In the genomic region with DNA sequence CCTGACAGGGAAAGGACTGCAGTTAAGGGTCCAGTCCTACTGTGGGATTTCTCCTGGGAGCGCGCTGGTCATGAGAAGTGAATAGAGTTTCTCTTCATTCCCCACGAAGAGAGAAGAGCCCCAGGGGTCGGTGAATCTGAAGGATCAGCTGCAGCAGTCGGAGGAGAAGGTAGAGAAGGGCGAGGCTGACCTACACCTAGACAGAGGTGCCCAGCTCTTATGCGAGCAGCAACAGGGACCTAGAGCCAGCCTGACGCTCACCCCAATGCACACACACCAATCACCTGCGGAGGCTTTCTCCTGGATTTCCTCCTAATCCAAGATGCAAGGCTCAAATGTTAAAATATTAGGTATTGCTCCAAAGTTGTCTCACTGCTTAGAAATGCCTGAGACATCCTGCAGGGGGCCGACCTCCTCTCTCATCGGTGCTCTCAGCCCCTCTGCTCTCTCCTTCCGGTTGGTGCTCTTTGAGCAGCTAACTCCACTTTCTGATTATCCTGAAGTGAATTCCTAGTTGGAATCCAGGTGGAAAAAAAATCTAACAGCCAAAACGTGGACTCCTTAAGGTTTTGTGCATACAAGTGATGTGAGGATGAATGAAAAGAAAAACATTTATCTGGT, we compare ENCODE assay signal across 12 cellular contexts.
A peak's percentile ranks its signal among the peaks of the same experiment; 100 is the strongest.
DNase-seq lines count a peak whose midpoint lies in the region; TF ChIP-seq lines count a peak whose summit lies in the region.
"Had no signal": no experiment of that assay in that cellular context is flagged by ENCODE, and none has a peak within 500 bp of the region (broad histone marks: within the 10 kb centered on the region; RNA-seq: fewer than 3 reads in every experiment).

No MANE protein-coding gene starts in this region.

- no peaks in the 10 kb centered on the region for H3K36me3 ChIP-seq in H7 (replicated peaks; ENCODE audit: control insufficient read depth, insufficient read depth, low read length)
- no peaks in the 10 kb centered on the region for H3K36me3 ChIP-seq in tibial nerve
- H3K36me3 ChIP-seq in effector memory CD4-positive, alpha-beta T cell (ENCODE audit: control insufficient read depth, insufficient read depth, low read length) = no peaks in the 10 kb centered on the region
- H3K36me3 ChIP-seq: right lobe of liver had no signal

- POLR2A ChIA-PET in AG04450 (lab: Yijun Ruan, JAX) = no interaction called here

- CTCF ChIA-PET in AG04450 (lab: Charles Lee) = interaction anchor here (0.6 kb wide), 1 partner anchor 177 kb away, joined by 3 read pairs; no protein-coding TSS in a partner anchor

- peaks cover 0 to 11% (median 3%) of the 10 kb centered on the region in 4 donors for H3K4me1 ChIP-seq in tibial nerve
- H3K4me1 ChIP-seq in effector memory CD4-positive, alpha-beta T cell (ENCODE audit: control insufficient read depth, insufficient read depth, low read length, poor library complexity, severe bottlenecking) = no peaks in the 10 kb centered on the region
- H3K4me1 ChIP-seq: right lobe of liver had no signal

- no peaks in the 10 kb centered on the region for H3K27me3 ChIP-seq in AG04450 (ENCODE audit: control insufficient read depth, insufficient read depth, low read length)
- H3K27me3 ChIP-seq in H7 (ENCODE audit: control insufficient read depth, insufficient read depth, low read length) = no peaks in the 10 kb centered on the region; the same call in 1 of the 2 replicates
- no peaks in the 10 kb centered on the region for H3K27me3 ChIP-seq in tibial nerve
- H3K27me3 ChIP-seq in effector memory CD4-positive, alpha-beta T cell (replicated peaks; ENCODE audit: control insufficient read depth, insufficient read depth, low read length, poor library complexity, severe bottlenecking) = no peaks in the 10 kb centered on the region
- H3K27me3 ChIP-seq: right lobe of liver had no signal

- no peak for TF ChIP-seq POLR2A in tibial nerve (IDR thresholded peaks at IDR 0.05)

- DNase-seq in AG04450 (ENCODE audit: low read depth, low spot score) (no peak), H7 (peak; percentile 23), RPMI8226 (peak; percentile 31), fibroblast of villous mesenchyme (ENCODE audit: low read depth) (no peak), tibial nerve (ENCODE audit: low spot score in 2 of 2) (no peak), NCI-H524 treated with DMSO at 0.1 percent for 48 hours (lab: John Stamatoyannopoulos, UW) (no peak), HK-2 (ENCODE audit: unreplicated experiment) (no peak)
- DNase-seq in effector memory CD4-positive, alpha-beta T cell = no peak
- DNase-seq: activated T-cell treated with anti-CD3 and anti-CD28 coated beads, Interleukin-2, amount 50 U/mL, for 4 hours; CD4-positive, CD25-positive, alpha-beta regulatory T cell; cerebellar nuclear complex; right lobe of liver had no signal

- H3K4me3 ChIP-seq in AG04450 (ENCODE audit: low read depth, low read length) (no peak overlapping the region), H7 (ENCODE audit: insufficient read depth, low read depth, low read length) (no peak overlapping the region), fibroblast of villous mesenchyme (ENCODE audit: low read depth, low read length) (no peak overlapping the region), tibial nerve (no peak overlapping the region)
- H3K4me3 ChIP-seq in effector memory CD4-positive, alpha-beta T cell (ENCODE audit: insufficient read depth, low read depth, low read length, poor library complexity, severe bottlenecking) = no peak overlapping the region
- H3K4me3 ChIP-seq: right lobe of liver had no signal

- no peak overlapping the region for H3K27ac ChIP-seq in AG04450 (ENCODE audit: low read depth, low read length)
- no peak overlapping the region for H3K27ac ChIP-seq in tibial nerve
- no peak overlapping the region for H3K27ac ChIP-seq in effector memory CD4-positive, alpha-beta T cell (ENCODE audit: insufficient read depth, low read length, poor library complexity, severe bottlenecking)
- H3K27ac ChIP-seq: right lobe of liver had no signal

- TF ChIP-seq CTCF in AG04450 (IDR thresholded peaks at IDR 0.05; ENCODE audit: low read depth, low read length) (peak; percentile 28), fibroblast of villous mesenchyme (IDR thresholded peaks at IDR 0.05; ENCODE audit: insufficient read depth, low read depth, low read length) (peak; percentile 41), tibial nerve (IDR thresholded peaks at IDR 0.05) (no peak)

- no peak for TF ChIP-seq EP300 in tibial nerve (IDR thresholded peaks at IDR 0.05)

- no peaks in the 10 kb centered on the region for H3K9me3 ChIP-seq in AG04450 (ENCODE audit: control insufficient read depth, insufficient read depth, low read length)
- H3K9me3 ChIP-seq in tibial nerve = no peaks in the 10 kb centered on the region
- H3K9me3 ChIP-seq in effector memory CD4-positive, alpha-beta T cell (ENCODE audit: control insufficient read depth, low read length) = no peaks in the 10 kb centered on the region
- H3K9me3 ChIP-seq: right lobe of liver had no signal

- WGBS in tibial nerve, 2 donors = 87 to 89% methylated on average over 13 of the region's 13 CpGs

Comparison
In these comparisons a context has a peak if more than half of its experiments do, and no peak if none do; other contexts are left out.
1. DNase-seq: peak in H7 (single experiment) and RPMI8226 (single experiment); none in AG04450 (single experiment), fibroblast of villous mesenchyme (single experiment), tibial nerve (0 of 2), NCI-H524 treated with DMSO at 0.1 percent for 48 hours (single experiment), effector memory CD4-positive, alpha-beta T cell (0 of 3) and HK-2 (single experiment).
2. CTCF ChIP-seq: peak in AG04450 (single experiment) and fibroblast of villous mesenchyme (single experiment); none in tibial nerve (0 of 5).